ENCODE assay signal across 9 cellular contexts in genomic region chr11:102306817-102307814, GRCh38. TPM values are rescaled to one million over a fixed set of nuclear protein-coding genes. Genes with fewer than 3 reads are reported as not detected.
A peak's percentile ranks its signal among the peaks of the same experiment; 100 is the strongest.
DNase-seq lines count a peak whose midpoint lies in the region; ATAC-seq and TF ChIP-seq lines count a peak whose summit lies in the region.
"Had no signal": no experiment of that assay in that cellular context is flagged by ENCODE, and none has a peak within 500 bp of the region (broad histone marks: within the 10 kb centered on the region; RNA-seq: fewer than 3 reads in every experiment).

No MANE protein-coding gene starts in this region.

- no peaks in the 10 kb centered on the region for H3K79me2 ChIP-seq in H9 (ENCODE audit: insufficient read depth, low read length)

- no peak overlapping the region for H3K56ac ChIP-seq in H9 (ENCODE audit: insufficient read length, low read depth, low read length)

- H3K9ac ChIP-seq in H9 (ENCODE audit: extremely low read depth, insufficient read length, low read length) = no peak overlapping the region

- no peak overlapping the region for H2BK120ac ChIP-seq in H9 (ENCODE audit: low read depth, low read length, poor library complexity, severe bottlenecking)

- no peak overlapping the region for H3K23ac ChIP-seq in H9 (ENCODE audit: insufficient read length, low read depth, low read length)

- peaks cover 7% of the 10 kb centered on the region for H3K9me3 ChIP-seq in H9 (ENCODE audit: control insufficient read depth, low read depth, low read length)

- no peak overlapping the region for H3K4ac ChIP-seq in H9 (ENCODE audit: low read depth, low read length)

- WGBS in H9 (ENCODE audit: extremely low coverage, insufficient read length, low lambda C conversion rate) = no CpG with 5 or more reads among the region's 9 CpGs

- no peak overlapping the region for H3K4me3 Mint-ChIP-seq in H9

- H3K27me3 ChIP-seq in H9 (ENCODE audit: insufficient read depth, low read length) = no peaks in the 10 kb centered on the region
- H3K27me3 ChIP-seq: uterus had no signal

- peak overlapping the region; percentile 92 for H3K27ac ChIP-seq in epithelial cell of prostate
- H3K27ac ChIP-seq in H9 (ENCODE audit: insufficient read length, low read depth, low read length) = no peak overlapping the region
- H3K27ac ChIP-seq: uterus had no signal

- H2AK5ac ChIP-seq in H9 (ENCODE audit: insufficient read length, low read length) = no peak overlapping the region

- H2BK12ac ChIP-seq in H9 (ENCODE audit: insufficient read length, low read depth, low read length) = no peak overlapping the region

- no peak overlapping the region for H3K4me2 ChIP-seq in H9 (ENCODE audit: insufficient read depth, insufficient read length, low read length)

- no peak overlapping the region for H2BK20ac ChIP-seq in H9 (ENCODE audit: low read depth, low read length, poor library complexity, severe bottlenecking)

- H3K18ac ChIP-seq in H9 (ENCODE audit: insufficient read length, low read depth, low read length) = no peak overlapping the region

- H3K9me3 Mint-ChIP-seq in H9 = peaks cover 10 to 16% of the 10 kb centered on the region in 2 experiments

- H2BK15ac ChIP-seq in H9 (ENCODE audit: low read depth, low read length) = no peak overlapping the region

- no peak overlapping the region for H4K91ac ChIP-seq in H9 (ENCODE audit: insufficient read length, low read depth, low read length)

- no peak for ATAC-seq in HG03571 (IDR thresholded peaks at IDR 0.05; ENCODE audit: unreplicated experiment)

- H3K27me3 Mint-ChIP-seq in H9 (ENCODE audit: low read depth) = no peaks in the 10 kb centered on the region

- H4K8ac ChIP-seq in H9 (replicated peaks; ENCODE audit: insufficient read length, low read depth, low read length) = no peak overlapping the region

- H3K14ac ChIP-seq in H9 (ENCODE audit: insufficient read depth, low read length) = no peak overlapping the region

- H3K36me3 Mint-ChIP-seq in H9 (ENCODE audit: insufficient read depth in 1 of 3, low read depth in 3 of 3) = peaks cover 3 to 6% (median 4%) of the 10 kb centered on the region in 3 experiments; a peak in 4 of 7 replicates

- no peak for TF ChIP-seq CTCF in H9 (conservative IDR thresholded peaks at IDR 0.05)

- no peaks in the 10 kb centered on the region for H3K4me1 ChIP-seq in H9 (ENCODE audit: insufficient read depth, low read length)

- no peaks in the 10 kb centered on the region for H4K20me1 ChIP-seq in H9 (ENCODE audit: control insufficient read depth, insufficient read depth, insufficient read length)

- H3K4me1 Mint-ChIP-seq in H9 = peaks cover 4 to 6% of the 10 kb centered on the region in 2 experiments; a peak in 2 of 4 replicates

- no peak overlapping the region for H2AFZ ChIP-seq in H9 (ENCODE audit: low read length)

- no peaks in the 10 kb centered on the region for H3K79me1 ChIP-seq in H9 (ENCODE audit: insufficient read depth, low read depth, low read length, poor library complexity, severe bottlenecking)

- DNase-seq in A172 (ENCODE audit: low spot score) (peak; percentile 46), HT-29 (ENCODE audit: low spot score) (peak; percentile 34), T follicular helper cell (ENCODE audit: low read depth) (peak; percentile 53), epithelial cell of prostate (ENCODE audit: low read depth, low spot score) (no peak), H9 (no peak), SHP77 (lab: John Stamatoyannopoulos, UW) (no peak), mesenteric fat pad (ENCODE audit: low spot score) (no peak)
- DNase-seq: uterus had no signal

- H2BK5ac ChIP-seq in H9 (ENCODE audit: insufficient read length, low read length) = no peak overlapping the region

- peak overlapping the region in 1 of 3 experiments; percentile 71; a peak in 2 of 7 replicates for H3K27ac Mint-ChIP-seq in H9

- H3T11ph ChIP-seq in H9 (ENCODE audit: low read length) = no peak overlapping the region

- no peaks in the 10 kb centered on the region for H3K23me2 ChIP-seq in H9 (ENCODE audit: insufficient read length, low read depth, low read length, poor library complexity, severe bottlenecking)

- no peak overlapping the region for H4K5ac ChIP-seq in H9 (ENCODE audit: insufficient read length, low read depth, low read length)

RNA-seq across cellular contexts. Expression of gene BIRC3, which starts 10.2 kb away (rescaled TPM):
- 7.0 and 11.6 TPM in 2 replicates for total RNA-seq in A172 (2014; rRNA removed; shearing (Covaris generic))
- 0.94 and 1.4 TPM in 2 replicates for total RNA-seq in HT-29 (2014; rRNA removed; shearing (Covaris generic))
- total RNA-seq in H9 (2021) (0.04 and 0.18 TPM in 2 replicates), mesenteric fat pad (5.3 TPM)

RNA-seq across cellular contexts. Expression of gene BIRC2, which starts 39.9 kb away (rescaled TPM):
- total RNA-seq in A172 (2014; rRNA removed; shearing (Covaris generic)) = 54.8 and 77.1 TPM in 2 replicates
- total RNA-seq in HT-29 (2014; rRNA removed; shearing (Covaris generic)) = 14.8 and 16.1 TPM in 2 replicates
- 28.2 and 29.1 TPM in 2 replicates for total RNA-seq in H9 (2021)
- 43.1 TPM for total RNA-seq in mesenteric fat pad

Comparison
In these comparisons a context has a peak if more than half of its experiments do, and no peak if none do; other contexts are left out.
1. DNase-seq: peak in A172 (single experiment), HT-29 (single experiment) and T follicular helper cell (single experiment); none in epithelial cell of prostate (single experiment), H9 (single experiment), SHP77 (0 of 2) and mesenteric fat pad (single experiment).